ENCODE assay signal across 26 cellular contexts in the genomic region with DNA sequence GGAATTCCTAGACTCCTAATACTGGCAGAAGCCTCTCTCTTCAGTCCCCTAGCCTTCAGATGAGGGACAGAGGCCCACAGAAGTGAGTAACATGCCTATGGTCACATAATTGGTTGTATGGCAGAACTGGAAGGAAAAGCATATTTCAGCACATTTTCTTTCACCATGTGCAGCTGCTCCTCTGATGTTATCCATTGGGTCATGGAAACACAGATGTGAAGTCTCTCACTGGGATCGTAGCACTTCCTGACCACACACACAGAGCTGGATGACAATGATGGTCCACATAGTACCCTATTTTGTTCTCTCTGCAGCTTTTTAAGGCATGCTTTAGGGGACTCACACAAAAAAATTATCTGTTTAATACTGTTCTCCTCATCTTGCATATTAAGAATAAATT. TPM values are rescaled to one million over a fixed set of nuclear protein-coding genes. Genes with fewer than 3 reads are reported as not detected.
"Had no signal": no experiment of that assay in that cellular context is flagged by ENCODE, and none has a peak within 500 bp of the region (broad histone marks: within the 10 kb centered on the region; RNA-seq: fewer than 3 reads in every experiment).

No MANE protein-coding gene starts in this region.

- ATAC-seq: activated CD8-positive, alpha-beta T cell treated with anti-CD3 and anti-CD28 coated beads for 36 hours had no signal

- H3K27ac Mint-ChIP-seq: activated B cell treated with CpG ODN at 0.5 μM for 24 hours; activated CD8-positive, alpha-beta T cell treated with anti-CD3 and anti-CD28 coated beads for 36 hours; mesothelial cell of epicardium; nephron progenitor cell had no signal

- H3K4me3 Mint-ChIP-seq: activated B cell treated with CpG ODN at 0.5 μM for 24 hours; activated CD8-positive, alpha-beta T cell treated with anti-CD3 and anti-CD28 coated beads for 36 hours; mesothelial cell of epicardium; nephron progenitor cell had no signal

- DNase-seq: activated B cell treated with CpG ODN at 0.5 μM for 24 hours; activated CD4-positive, alpha-beta T cell treated with anti-CD3 and anti-CD28 coated beads for 48 hours; activated CD8-positive, alpha-beta T cell treated with anti-CD3 and anti-CD28 coated beads for 36 hours; activated effector memory CD4-positive, alpha-beta T cell treated with Interleukin-2 at 50 U/mL for 16 hours; activated naive CD4-positive, alpha-beta T cell treated with anti-CD3 and anti-CD28 coated beads, Interleukin-2, amount 50 U/mL, for 16 hours; activated T-cell treated with anti-CD3 and anti-CD28 coated beads, Interleukin-2, amount 50 U/mL, for 48 hours; adrenal gland; cerebellar nuclear complex; effector CD8-positive, alpha-beta T cell; esophagus squamous epithelium; hippocampal formation; left cardiac atrium; nephron progenitor cell; nucleus accumbens; stimulated activated CD4-positive, alpha-beta T cell treated with anti-CD3 and anti-CD28 coated beads, Interleukin-12 subunit alpha, Interleukin-12 subunit beta, amount 100 ng/mL, for 4 hours; stimulated activated CD4-positive, alpha-beta T cell treated with anti-CD3 and anti-CD28 coated beads, Interleukin-1b, Interleukin-23, amount 100 ng/mL, for 48 hours; stimulated activated CD8-positive, alpha-beta memory T cell treated with anti-CD3 and anti-CD28 coated beads, Interleukin-4, amount 100 ng/mL, for 48 hours; stimulated activated naive CD4-positive, alpha-beta T cell; T-helper 1 cell; T-helper 9 cell; tibial artery had no signal

- H3K4me1 Mint-ChIP-seq: activated B cell treated with CpG ODN at 0.5 μM for 24 hours had no signal

- H3K27me3 ChIP-seq: breast epithelium, esophagus squamous epithelium, tibial artery had no signal

- H3K4me3 ChIP-seq: adrenal gland, breast epithelium, esophagus squamous epithelium, tibial artery had no signal

- H3K9me3 Mint-ChIP-seq: activated B cell treated with CpG ODN at 0.5 μM for 24 hours; activated CD8-positive, alpha-beta T cell treated with anti-CD3 and anti-CD28 coated beads for 36 hours; mesothelial cell of epicardium had no signal

- H3K9me3 ChIP-seq: adrenal gland, breast epithelium, esophagus squamous epithelium, tibial artery had no signal

- H3K27ac ChIP-seq: adrenal gland, breast epithelium, esophagus squamous epithelium, tibial artery had no signal

- H3K36me3 ChIP-seq: adrenal gland, breast epithelium, esophagus squamous epithelium, tibial artery had no signal

- H3K4me1 ChIP-seq: adrenal gland, breast epithelium, tibial artery had no signal

RNA-seq across cellular contexts. Expression of a gene that starts 24.5 kb away (rescaled TPM):
- total RNA-seq: activated B cell treated with CpG ODN at 0.5 μM for 24 hours, astrocyte, glomerular endothelial cell, left cardiac atrium, lung microvascular endothelial cell had no signal
